In the genomic region with DNA sequence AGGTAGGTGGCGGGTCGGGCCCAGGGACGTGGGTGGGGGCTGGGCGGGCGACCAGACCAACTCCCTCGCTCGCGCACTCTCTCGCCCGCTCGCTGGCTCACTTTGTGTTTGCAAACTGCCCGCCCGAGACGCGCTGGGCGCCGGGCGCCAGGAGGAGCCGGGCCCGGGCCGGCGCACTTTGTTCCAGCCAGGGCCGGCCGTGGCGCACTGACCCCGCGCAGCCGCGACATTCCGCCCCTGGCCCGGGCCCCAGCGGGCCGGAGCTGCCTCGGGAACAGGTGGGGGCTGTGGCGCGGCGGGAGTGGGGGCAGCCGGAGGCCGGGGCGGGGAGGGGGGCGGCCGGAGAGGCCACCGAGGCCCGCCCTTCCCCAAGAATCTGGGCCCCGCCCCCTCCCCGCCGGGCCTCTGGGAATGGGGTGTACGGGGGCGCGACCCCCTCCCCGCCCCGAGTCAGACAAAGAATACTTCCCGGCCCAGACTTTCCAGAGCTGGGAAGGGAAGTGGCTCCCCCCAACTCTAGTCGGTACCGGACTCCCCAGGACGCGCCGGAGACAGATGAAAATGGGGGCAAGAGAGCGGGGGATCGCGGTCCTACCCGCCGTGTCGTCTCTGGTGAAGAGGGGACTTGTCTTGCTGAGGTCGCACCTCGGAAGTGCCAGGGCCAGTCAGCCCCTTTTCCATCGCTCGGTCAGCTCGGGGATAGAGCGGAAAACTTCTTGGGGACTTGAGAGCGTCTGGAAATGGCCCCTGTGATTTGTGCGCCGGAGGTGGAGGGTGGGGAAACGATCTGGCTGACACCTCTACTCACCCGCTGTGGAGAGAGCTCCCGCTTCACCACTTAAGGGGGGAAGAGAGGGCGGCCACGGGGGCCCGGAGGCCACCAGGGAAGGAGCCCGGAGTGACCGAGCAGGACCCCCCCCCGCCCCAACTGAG, we compare ENCODE assay signal across 8 cellular contexts. TPM values are rescaled to one million over a fixed set of nuclear protein-coding genes. Genes with fewer than 3 reads are reported as not detected.
DNase-seq lines count a peak whose midpoint lies in the region; FAIRE-seq and TF ChIP-seq lines count a peak whose summit lies in the region.

No MANE protein-coding gene starts in this region.

- no peaks in the 10 kb centered on the region for H3K27me3 ChIP-seq in muscle layer of duodenum (ENCODE audit: low read depth, low read length)
- no peaks in the 10 kb centered on the region for H3K27me3 ChIP-seq in uterus

- H3K4me3 ChIP-seq in muscle layer of duodenum (ENCODE audit: low read depth in 1 of 2, low read length in 2 of 2) (peak overlapping the region; percentile 77 to 85), uterus (peak overlapping the region; percentile 72 to 94)

- intact Hi-C loops in uterus (cut with DNase I; ENCODE audit: low total_unique reads), result loop anchor here (5.0 kb wide), 1 partner anchor 40 kb away; no protein-coding TSS in a partner anchor

- H3K36me3 ChIP-seq in muscle layer of duodenum (ENCODE audit: control insufficient read depth in 1 of 2, insufficient read depth in 2 of 2, low read length in 2 of 2), result peaks cover 0 to 7% of the 10 kb centered on the region in 2 donors
- no peaks in the 10 kb centered on the region for H3K36me3 ChIP-seq in uterus

- DNase-seq in D341Med (ENCODE audit: low spot score), result peak; percentile 50
- DNase-seq in GM20000 (ENCODE audit: low spot score), result peak; percentile 61
- DNase-seq in HTR-8/SVneo (ENCODE audit: insufficient read length, low spot score), result peak; percentile 33
- DNase-seq in activated CD4-positive, alpha-beta T cell treated with anti-CD3 and anti-CD28 coated beads for 48 hours, result peak; percentile 44
- DNase-seq in erythroblast (lab: John Stamatoyannopoulos, UW), result peak; percentile 62 to 75
- DNase-seq in uterus, result peak in 1 of 2 donors; percentile 41
- DNase-seq in mucosa of gallbladder (ENCODE audit: low spot score), result no peak

- H3K9me3 ChIP-seq in muscle layer of duodenum (ENCODE audit: control insufficient read depth in 1 of 2, low read length in 2 of 2) (no peaks in the 10 kb centered on the region), uterus (no peaks in the 10 kb centered on the region)

- no peak overlapping the region for H3K27ac ChIP-seq in muscle layer of duodenum (ENCODE audit: low read length)
- peak overlapping the region; percentile 85 to 90 for H3K27ac ChIP-seq in uterus

- TF ChIP-seq CTCF in GM20000 (IDR thresholded peaks at IDR 0.05; ENCODE audit: extremely low read depth, missing control alignments), result no peak
- no peak for TF ChIP-seq CTCF in uterus (IDR thresholded peaks at IDR 0.05)

- TF ChIP-seq POLR2A in erythroblast (IDR thresholded peaks at IDR 0.05; ENCODE audit: low read length) (no peak), uterus (IDR thresholded peaks at IDR 0.05) (no peak)

- H3K4me1 ChIP-seq in muscle layer of duodenum (ENCODE audit: control insufficient read depth in 1 of 2, insufficient read depth in 2 of 2, low read length in 2 of 2), result peaks cover 7 to 39% of the 10 kb centered on the region in 2 donors
- peaks cover 3 to 17% of the 10 kb centered on the region in 2 donors for H3K4me1 ChIP-seq in uterus

- no peak for FAIRE-seq in HTR-8/SVneo (lab: Jason Lieb, UNC)

RNA-seq across cellular contexts. Expression of a gene that starts 1.0 kb away (rescaled TPM):
- total RNA-seq in uterus (10 to 100 TPM in 2 of 4 donors, 1 to 10 TPM in 2; 3.8 to 50.1 (median 9.4) TPM), mucosa of gallbladder (66.5 TPM)
